10 cellular contexts compared by ENCODE assay signal in the genomic region with DNA sequence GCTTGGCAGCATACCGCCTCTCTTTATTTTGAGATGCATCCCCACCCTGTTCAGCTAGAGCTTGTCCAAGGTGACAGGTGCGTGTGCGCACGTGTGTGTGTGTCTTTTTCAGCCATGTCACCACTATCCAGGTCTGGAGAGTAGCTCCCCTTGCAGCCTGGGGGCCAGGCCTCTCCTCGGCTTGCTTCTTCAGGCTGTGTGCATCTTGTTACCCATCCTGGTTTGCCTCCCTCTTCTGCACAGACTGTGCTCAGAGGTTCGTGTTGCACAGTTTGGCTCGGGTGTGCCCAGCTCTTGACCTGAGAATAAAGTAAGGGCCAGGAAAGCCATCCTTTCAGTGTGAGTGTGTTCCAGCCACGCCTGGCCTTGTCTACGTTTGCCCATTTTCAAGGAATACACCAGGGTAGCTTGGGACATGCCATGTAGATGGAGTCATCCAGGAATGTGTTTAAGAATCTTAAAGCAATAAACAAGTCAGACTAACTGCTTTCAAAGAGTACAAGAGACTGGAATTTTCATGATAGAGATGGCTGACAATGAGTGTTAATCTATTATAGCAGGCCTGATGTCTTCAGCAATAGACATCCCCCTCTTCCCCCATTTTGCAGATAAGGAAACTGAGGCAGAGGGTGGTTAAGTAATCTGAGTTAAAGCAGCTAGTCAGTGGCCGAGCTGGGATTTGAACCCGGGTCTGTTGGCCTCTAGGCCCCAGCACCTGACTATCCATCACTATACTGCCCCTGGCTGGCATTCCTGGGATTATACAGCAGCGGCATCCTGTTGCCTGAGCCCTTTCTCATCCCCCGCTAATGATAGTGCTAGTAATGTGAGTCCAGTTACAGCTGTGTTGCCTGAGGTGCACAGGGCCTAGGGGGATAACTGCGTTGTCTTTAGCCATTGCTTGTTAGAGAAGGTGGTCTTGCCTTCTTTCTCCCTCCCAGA.
DNase-seq lines count a peak whose midpoint lies in the region; ATAC-seq, FAIRE-seq and TF ChIP-seq lines count a peak whose summit lies in the region.
"Had no signal": no experiment of that assay in that cellular context is flagged by ENCODE, and none has a peak within 500 bp of the region (broad histone marks: within the 10 kb centered on the region; RNA-seq: fewer than 3 reads in every experiment).

No MANE protein-coding gene starts in this region.

- whole genome bisulfite sequencing in tibial nerve, 2 donors: 80 to 81% methylated on average over 14 of the region's 14 CpGs

- TF ChIP-seq POLR2A in tibial nerve (IDR thresholded peaks at IDR 0.05): no peak

- H4K20me1 ChIP-seq in astrocyte (ENCODE audit: insufficient read depth, low read length): peaks cover 36% of the 10 kb centered on the region

- FAIRE-seq in astrocyte (lab: Jason Lieb, UNC): peak; percentile 52

- H3K4me1 ChIP-seq in astrocyte (ENCODE audit: insufficient read depth, low read length): peaks cover 39% of the 10 kb centered on the region
- H3K4me1 ChIP-seq in tibial nerve: peaks cover 0 to 81% (median 52%) of the 10 kb centered on the region in 4 donors

- H3K9ac ChIP-seq in astrocyte (ENCODE audit: low read length): peak overlapping the region; percentile 43

- H3K9me3 Mint-ChIP-seq in astrocyte (ENCODE audit: unreplicated experiment): no peaks in the 10 kb centered on the region
- H3K9me3 Mint-ChIP-seq in stimulated activated naive CD8-positive, alpha-beta T cell treated with anti-CD3 and anti-CD28 coated beads, Interleukin-15, amount 100 ng/mL, for 72 hours: no peaks in the 10 kb centered on the region
- H3K9me3 Mint-ChIP-seq: activated T-helper 17 cell treated with anti-CD3 and anti-CD28 coated beads, Interleukin-2, amount 50 U/mL, for 72 hours had no signal

- H3K27ac Mint-ChIP-seq in astrocyte (ENCODE audit: unreplicated experiment): peak overlapping the region; percentile 97
- H3K27ac Mint-ChIP-seq in stimulated activated naive CD8-positive, alpha-beta T cell treated with anti-CD3 and anti-CD28 coated beads, Interleukin-15, amount 100 ng/mL, for 72 hours: no peak overlapping the region
- H3K27ac Mint-ChIP-seq: activated T-helper 17 cell treated with anti-CD3 and anti-CD28 coated beads, Interleukin-2, amount 50 U/mL, for 72 hours had no signal

- peak; percentile 13 to 33 for TF ChIP-seq EP300 in tibial nerve (IDR thresholded peaks at IDR 0.05)

- H3K4me2 ChIP-seq in astrocyte (ENCODE audit: low read length): peak overlapping the region; percentile 62

- DNase-seq in HCEC 1CT (peak; percentile 71), astrocyte (ENCODE audit: low read depth) (peak; percentile 97), iPS DF 19.7 (ENCODE audit: low read depth, low spot score) (peak; percentile 38), tibial nerve (ENCODE audit: low spot score in 2 of 2) (no peak), NCI-H2171 (lab: John Stamatoyannopoulos, UW) (no peak)
- no peak for DNase-seq in stimulated activated naive CD8-positive, alpha-beta T cell treated with anti-CD3 and anti-CD28 coated beads, Interleukin-15, amount 100 ng/mL, for 72 hours
- DNase-seq: NCI-H446, T-helper 9 cell had no signal

- no peak overlapping the region for H3K4me3 Mint-ChIP-seq in astrocyte (ENCODE audit: unreplicated experiment)
- no peak overlapping the region for H3K4me3 Mint-ChIP-seq in stimulated activated naive CD8-positive, alpha-beta T cell treated with anti-CD3 and anti-CD28 coated beads, Interleukin-15, amount 100 ng/mL, for 72 hours
- H3K4me3 Mint-ChIP-seq: activated T-helper 17 cell treated with anti-CD3 and anti-CD28 coated beads, Interleukin-2, amount 50 U/mL, for 72 hours had no signal

- H3K27me3 ChIP-seq in astrocyte (ENCODE audit: insufficient read depth, low read length) (no peaks in the 10 kb centered on the region), tibial nerve (no peaks in the 10 kb centered on the region)

- H3K9me3 ChIP-seq in astrocyte (ENCODE audit: insufficient read depth, low read depth, low read length) (no peaks in the 10 kb centered on the region), tibial nerve (no peaks in the 10 kb centered on the region)

- peaks cover 77% of the 10 kb centered on the region for H3K79me2 ChIP-seq in astrocyte (ENCODE audit: insufficient read depth, low read length)

- no peak for ATAC-seq in HG02870 (IDR thresholded peaks at IDR 0.05; ENCODE audit: unreplicated experiment)
- ATAC-seq in stimulated activated naive CD8-positive, alpha-beta T cell treated with anti-CD3 and anti-CD28 coated beads, Interleukin-15, amount 100 ng/mL, for 72 hours: no peak
- ATAC-seq: activated T-helper 17 cell treated with anti-CD3 and anti-CD28 coated beads, Interleukin-2, amount 50 U/mL, for 72 hours had no signal

- H3K27ac ChIP-seq in astrocyte (ENCODE audit: low read depth, low read length) (peak overlapping the region; percentile 73), tibial nerve (peak overlapping the region in 2 of 4 donors; percentile 41 to 77)

- H3K4me1 Mint-ChIP-seq in astrocyte (ENCODE audit: low read depth, unreplicated experiment): peaks cover 75% of the 10 kb centered on the region
- H3K4me1 Mint-ChIP-seq in stimulated activated naive CD8-positive, alpha-beta T cell treated with anti-CD3 and anti-CD28 coated beads, Interleukin-15, amount 100 ng/mL, for 72 hours: peaks cover 86% of the 10 kb centered on the region

- TF ChIP-seq CTCF in astrocyte (IDR thresholded peaks at IDR 0.05; ENCODE audit: insufficient read depth, low read depth, low read length) (no peak), tibial nerve (IDR thresholded peaks at IDR 0.05) (no peak)

- H3K4me3 ChIP-seq in astrocyte (ENCODE audit: insufficient read depth, low read depth, low read length): no peak overlapping the region
- no peak overlapping the region for H3K4me3 ChIP-seq in tibial nerve

- peaks cover 11% of the 10 kb centered on the region for H3K36me3 Mint-ChIP-seq in astrocyte (ENCODE audit: low read depth, unreplicated experiment)

- H3K27me3 Mint-ChIP-seq in astrocyte (ENCODE audit: low read depth, unreplicated experiment): no peaks in the 10 kb centered on the region
- no peaks in the 10 kb centered on the region for H3K27me3 Mint-ChIP-seq in stimulated activated naive CD8-positive, alpha-beta T cell treated with anti-CD3 and anti-CD28 coated beads, Interleukin-15, amount 100 ng/mL, for 72 hours
- H3K27me3 Mint-ChIP-seq: activated T-helper 17 cell treated with anti-CD3 and anti-CD28 coated beads, Interleukin-2, amount 50 U/mL, for 72 hours had no signal

- H3K36me3 ChIP-seq in astrocyte (ENCODE audit: insufficient read depth, low read length) (no peaks in the 10 kb centered on the region), tibial nerve (no peaks in the 10 kb centered on the region)

- no peak overlapping the region for H2AFZ ChIP-seq in astrocyte (ENCODE audit: low read depth, low read length)

Comparison
In these comparisons a context has a peak if more than half of its experiments do, and no peak if none do; other contexts are left out.
1. DNase-seq: peak in HCEC 1CT (single experiment), astrocyte (single experiment) and iPS DF 19.7 (single experiment); none in tibial nerve (0 of 2), NCI-H2171 (single experiment) and stimulated activated naive CD8-positive, alpha-beta T cell treated with anti-CD3 and anti-CD28 coated beads, Interleukin-15, amount 100 ng/mL, for 72 hours (0 of 2).